In genomic region chr6:37309692-37310091, GRCh38 we compare ENCODE assay signal across 18 cellular contexts. TPM values are rescaled to one million over a fixed set of nuclear protein-coding genes. Genes with fewer than 3 reads are reported as not detected.
A peak's percentile ranks its signal among the peaks of the same experiment; 100 is the strongest.
DNase-seq lines count a peak whose midpoint lies in the region; ATAC-seq, FAIRE-seq and TF ChIP-seq lines count a peak whose summit lies in the region.
"Had no signal": no experiment of that assay in that cellular context is flagged by ENCODE, and none has a peak within 500 bp of the region (broad histone marks: within the 10 kb centered on the region; RNA-seq: fewer than 3 reads in every experiment).

No MANE protein-coding gene starts in this region.

- H3K9me3 ChIP-seq in DND-41 (ENCODE audit: insufficient read depth, low read length, severe bottlenecking) (no peaks in the 10 kb centered on the region), small intestine (ENCODE audit: control insufficient read depth, low read depth) (no peaks in the 10 kb centered on the region)
- H3K9me3 ChIP-seq: A549, BLaER1 had no signal

- no peak overlapping the region for H3K4me2 ChIP-seq in DND-41 (ENCODE audit: insufficient read depth, low read length)
- H3K4me2 ChIP-seq in GM23338 = no peak overlapping the region
- H3K4me2 ChIP-seq: A549, BLaER1 had no signal

- 64 to 82% (median 70%) methylated on average over 3 of the region's 3 CpGs for WGBS in small intestine, 3 donors

- H3F3A ChIP-seq in GM23338 (replicated peaks; ENCODE audit: low read depth) = 0 out of 2 replicates have a peak, but pooled peaks cover 9% of the 10 kb centered on the region

- 0 out of 2 replicates have a peak, but pooled peaks cover 3% of the 10 kb centered on the region for H3K79me2 ChIP-seq in DND-41 (ENCODE audit: insufficient read depth, low read length)
- no peaks in the 10 kb centered on the region for H3K79me2 ChIP-seq in GM23338 (replicated peaks; ENCODE audit: insufficient read depth)

- no peak overlapping the region for H3K9ac ChIP-seq in DND-41 (ENCODE audit: low read depth, low read length)
- H3K9ac ChIP-seq: BLaER1 had no signal

- no peak overlapping the region for H3K27ac Mint-ChIP-seq in GM23338
- no peak overlapping the region for H3K27ac Mint-ChIP-seq in WTC11
- H3K27ac Mint-ChIP-seq in stimulated activated effector memory CD8-positive, alpha-beta T cell treated with anti-CD3 and anti-CD28 coated beads, Interleukin-12 subunit alpha, Interleukin-12 subunit beta, amount 100 ng/mL, for 72 hours = no peak overlapping the region
- H3K27ac Mint-ChIP-seq: CD14-positive monocyte; CD4-positive, alpha-beta memory T cell; H9 had no signal

- DNase-seq in DND-41 (no peak), GM23338 (ENCODE audit: low spot score) (no peak), WTC11 (ENCODE audit: low spot score) (no peak), small intestine (no peak), ecto neural progenitor cell (ENCODE audit: low spot score) (no peak)
- no peak for DNase-seq in stimulated activated effector memory CD8-positive, alpha-beta T cell treated with anti-CD3 and anti-CD28 coated beads, Interleukin-12 subunit alpha, Interleukin-12 subunit beta, amount 100 ng/mL, for 72 hours (ENCODE audit: low spot score in 2 of 2)
- DNase-seq: AML-193; CD4-positive, alpha-beta memory T cell; DMS79 treated with DMSO at 0.1 percent for 48 hours; EL; H9; KG1 had no signal

- H3K36me3 ChIP-seq in DND-41 (ENCODE audit: insufficient read depth, low read length) (peaks cover 72% of the 10 kb centered on the region), GM23338 (ENCODE audit: insufficient read depth) (peaks cover 3% of the 10 kb centered on the region; the same call in 1 of the 2 replicates), small intestine (ENCODE audit: control insufficient read depth in 2 of 2, insufficient read depth in 2 of 2, low read length in 2 of 2) (peaks cover 0 to 5% of the 10 kb centered on the region in 2 donors)

- POLR2A ChIA-PET in WTC11 (lab: Charles Lee) = no interaction called here

- no peak overlapping the region for H3K4me3 Mint-ChIP-seq in GM23338
- no peak overlapping the region for H3K4me3 Mint-ChIP-seq in WTC11
- no peak overlapping the region for H3K4me3 Mint-ChIP-seq in stimulated activated effector memory CD8-positive, alpha-beta T cell treated with anti-CD3 and anti-CD28 coated beads, Interleukin-12 subunit alpha, Interleukin-12 subunit beta, amount 100 ng/mL, for 72 hours
- H3K4me3 Mint-ChIP-seq: CD14-positive monocyte; CD4-positive, alpha-beta memory T cell; H9 had no signal

- no peak overlapping the region for H3K4me3 ChIP-seq in DND-41 (ENCODE audit: low read depth in 1 of 2, low read length in 2 of 2)
- H3K4me3 ChIP-seq in GM23338 = no peak overlapping the region
- H3K4me3 ChIP-seq in small intestine (ENCODE audit: low read depth in 1 of 2, low read length in 2 of 2) = no peak overlapping the region
- H3K4me3 ChIP-seq: A549, BLaER1 had no signal

- peak; percentile 93 for FAIRE-seq in small intestine (lab: Jason Lieb, UNC)
- FAIRE-seq: A549, GM12891, H1 had no signal

- H3K4me1 ChIP-seq in DND-41 (ENCODE audit: insufficient read depth, low read length) (peaks cover 24% of the 10 kb centered on the region), GM23338 (ENCODE audit: insufficient read depth) (no peaks in the 10 kb centered on the region), small intestine (ENCODE audit: control insufficient read depth in 2 of 2, insufficient read depth in 1 of 2, low read depth in 1 of 2, low read length in 1 of 2) (no peaks in the 10 kb centered on the region)
- H3K4me1 ChIP-seq: A549 had no signal

- CTCF ChIA-PET in WTC11 (lab: Charles Lee) = interaction anchor here (1.4 kb wide), 1 partner anchor 16 kb away, joined by 4 read pairs; no protein-coding TSS in a partner anchor

- H4K20me1 ChIP-seq in DND-41 (ENCODE audit: insufficient read depth, low read length) = no peaks in the 10 kb centered on the region
- peaks cover 3% of the 10 kb centered on the region for H4K20me1 ChIP-seq in GM23338 (replicated peaks; ENCODE audit: insufficient read depth)
- H4K20me1 ChIP-seq: BLaER1 had no signal

- H2AFZ ChIP-seq in DND-41 (ENCODE audit: low read depth, low read length) (no peak overlapping the region), GM23338 (no peak overlapping the region)

- H3K9me3 Mint-ChIP-seq in GM23338 (no peaks in the 10 kb centered on the region), WTC11 (no peaks in the 10 kb centered on the region)
- no peaks in the 10 kb centered on the region for H3K9me3 Mint-ChIP-seq in stimulated activated effector memory CD8-positive, alpha-beta T cell treated with anti-CD3 and anti-CD28 coated beads, Interleukin-12 subunit alpha, Interleukin-12 subunit beta, amount 100 ng/mL, for 72 hours
- H3K9me3 Mint-ChIP-seq: CD4-positive, alpha-beta memory T cell; H9 had no signal

- H3K9me2 ChIP-seq in GM23338 (ENCODE audit: insufficient read depth) = no peaks in the 10 kb centered on the region

- H3K36me3 Mint-ChIP-seq in GM23338 (ENCODE audit: low read depth) (peaks cover 10% of the 10 kb centered on the region), WTC11 (peaks cover 17% of the 10 kb centered on the region)
- H3K36me3 Mint-ChIP-seq in stimulated activated effector memory CD8-positive, alpha-beta T cell treated with anti-CD3 and anti-CD28 coated beads, Interleukin-12 subunit alpha, Interleukin-12 subunit beta, amount 100 ng/mL, for 72 hours = peaks cover 57% of the 10 kb centered on the region

- TF ChIP-seq CTCF in DND-41 (IDR thresholded peaks at IDR 0.05; ENCODE audit: borderline replicate concordance, extremely low read depth, low read length, poor library complexity, severe bottlenecking) (no peak), GM23338 (conservative IDR thresholded peaks at IDR 0.05; ENCODE audit: low read depth in 2 of 2) (no peak), WTC11 (IDR thresholded peaks at IDR 0.05) (no peak)

- ATAC-seq in DND-41 (ENCODE audit: insufficient read depth, low read depth) (no peak), GM23338 (no peak), WTC11 (no peak), GM18870 (IDR thresholded peaks at IDR 0.05; ENCODE audit: unreplicated experiment) (no peak)
- no peak for ATAC-seq in stimulated activated effector memory CD8-positive, alpha-beta T cell treated with anti-CD3 and anti-CD28 coated beads, Interleukin-12 subunit alpha, Interleukin-12 subunit beta, amount 100 ng/mL, for 72 hours
- ATAC-seq: A549 had no signal

- H3K27me3 Mint-ChIP-seq in GM23338 (ENCODE audit: insufficient read depth, low read depth, poor library complexity) (no peaks in the 10 kb centered on the region), WTC11 (ENCODE audit: low read depth) (no peaks in the 10 kb centered on the region)
- H3K27me3 Mint-ChIP-seq: CD4-positive, alpha-beta memory T cell had no signal

- peak overlapping the region; percentile 15 for H3K27ac ChIP-seq in DND-41 (ENCODE audit: low read length)
- H3K27ac ChIP-seq in GM23338 (ENCODE audit: low read depth) = peak overlapping the region; percentile 26; the same call in 1 of the 2 replicates
- no peak overlapping the region for H3K27ac ChIP-seq in small intestine (ENCODE audit: low read depth in 1 of 2, low read length in 1 of 2)
- H3K27ac ChIP-seq: A549, BLaER1 had no signal

- H3K27me3 ChIP-seq in DND-41 (ENCODE audit: insufficient read depth, low read length, poor library complexity) (no peaks in the 10 kb centered on the region), GM23338 (ENCODE audit: insufficient read depth) (no peaks in the 10 kb centered on the region), small intestine (ENCODE audit: control insufficient read depth in 2 of 2, insufficient read depth in 2 of 2, low read length in 2 of 2) (no peaks in the 10 kb centered on the region)
- H3K27me3 ChIP-seq: BLaER1 had no signal

- no peaks in the 10 kb centered on the region for H3K4me1 Mint-ChIP-seq in GM23338
- H3K4me1 Mint-ChIP-seq in WTC11 = no peaks in the 10 kb centered on the region
- peaks cover 2% of the 10 kb centered on the region for H3K4me1 Mint-ChIP-seq in stimulated activated effector memory CD8-positive, alpha-beta T cell treated with anti-CD3 and anti-CD28 coated beads, Interleukin-12 subunit alpha, Interleukin-12 subunit beta, amount 100 ng/mL, for 72 hours
- H3K4me1 Mint-ChIP-seq: H9 had no signal

TF ChIP-seq in GM23338, 12 proteins besides CTCF, POLR2A, EP300 and RAD21 (continues in another document):
- TF ChIP-seq NANOG (IDR thresholded peaks at IDR 0.05; ENCODE audit: borderline replicate concordance) = no peak
- TF ChIP-seq ZNF331 (CRISPR knock-in tag; IDR thresholded peaks at IDR 0.05; ENCODE audit: low read depth) = no peak
- TF ChIP-seq EZH2 (IDR thresholded peaks at IDR 0.05; ENCODE audit: low read depth, unreplicated experiment) = no peak

TF ChIP-seq in WTC11, 78 proteins besides CTCF, POLR2A, EP300 and RAD21:
- TF ChIP-seq CDX4 (CRISPR knock-in tag; IDR thresholded peaks at IDR 0.05; ENCODE audit: borderline replicate concordance) (no peak), ZNF317 (CRISPR knock-in tag; IDR thresholded peaks at IDR 0.05; ENCODE audit: borderline replicate concordance, low read depth) (no peak), HMGA2 (CRISPR knock-in tag; IDR thresholded peaks at IDR 0.05) (peak; percentile 94; the same call in 1 of the 2 replicates)

RNA-seq across cellular contexts. Expression of gene RNF8, which starts 44.1 kb away (rescaled TPM):
- 35.1 and 41.6 TPM in 2 replicates for total RNA-seq in GM23338 (2014; rRNA removed; shearing (Covaris generic))
- polyA plus RNA-seq in GM23338 (2016; fragmentation: Nextera tagmentation; extraction: Ambion mirVana) = 48.9 and 55.2 TPM in 2 replicates
- total RNA-seq in WTC11 (2021) = 33.1 to 35.9 TPM (median 33.3 TPM) in 3 replicates
- polyA plus RNA-seq in small intestine = 10 to 100 TPM; 12.7 to 13.5 (median 13.3) TPM

RNA-seq across cellular contexts. Expression of gene TMEM217, which starts 51.7 kb away (rescaled TPM):
- total RNA-seq in GM23338 (2014; rRNA removed; shearing (Covaris generic)) = 1.0 TPM in 1 of 2 replicates, not detected in the other
- polyA plus RNA-seq in GM23338 (2016; fragmentation: Nextera tagmentation; extraction: Ambion mirVana) (0.77 and 1.3 TPM in 2 replicates), small intestine (1 to 10 TPM in 1 of 3 donors, under 1 TPM in 2; 0.78 to 1.6 (median 0.89) TPM)
- total RNA-seq in WTC11 (2021) = 0.55 to 0.99 TPM (median 0.61 TPM) in 3 replicates

RNA-seq across cellular contexts. Expression of gene TBC1D22B, which starts 52.1 kb away (rescaled TPM):
- 15.7 and 19.9 TPM in 2 replicates for total RNA-seq in GM23338 (2014; rRNA removed; shearing (Covaris generic))
- polyA plus RNA-seq in GM23338 (2016; fragmentation: Nextera tagmentation; extraction: Ambion mirVana) (6.6 and 9.1 TPM in 2 replicates), small intestine (10 to 100 TPM in 2 of 3 donors, 1 to 10 TPM in 1; 6.9 to 11.2 (median 10.3) TPM)
- total RNA-seq in WTC11 (2021) = 16.4 to 18.7 TPM (median 16.7 TPM) in 3 replicates

Comparison
In these comparisons a context has a peak if more than half of its experiments do, and no peak if none do; other contexts are left out.
1. H3K27ac ChIP-seq: peak in DND-41 (single experiment) and GM23338 (single experiment); none in small intestine (0 of 2).